ENCODE assay signal across 20 cellular contexts in the genomic region with DNA sequence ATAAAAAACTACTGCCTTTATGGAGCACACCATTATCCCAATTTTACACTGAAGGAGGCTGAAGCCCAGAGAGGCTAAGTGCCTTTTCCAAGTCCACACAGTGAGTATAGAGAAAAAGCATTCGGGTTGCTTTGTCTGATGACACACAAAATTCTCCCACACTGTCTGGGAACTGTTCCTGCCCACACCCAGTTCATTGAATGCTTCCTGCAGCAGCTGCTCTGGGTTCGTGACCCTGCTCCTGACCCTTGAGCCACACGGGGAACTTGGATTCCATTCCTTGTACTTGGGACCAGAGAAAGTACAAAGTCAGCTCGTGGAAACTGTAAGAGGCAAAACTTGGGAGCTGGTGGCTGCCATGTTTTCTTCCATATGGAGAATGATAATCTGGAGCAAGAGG. TPM values are rescaled to one million over a fixed set of nuclear protein-coding genes. Genes with fewer than 3 reads are reported as not detected.
A peak's percentile ranks its signal among the peaks of the same experiment; 100 is the strongest.
DNase-seq lines count a peak whose midpoint lies in the region; ATAC-seq and TF ChIP-seq lines count a peak whose summit lies in the region.
"Had no signal": no experiment of that assay in that cellular context is flagged by ENCODE, and none has a peak within 500 bp of the region (broad histone marks: within the 10 kb centered on the region; RNA-seq: fewer than 3 reads in every experiment).

No MANE protein-coding gene starts in this region.

- CTCF ChIA-PET in MCF 10A (lab: Yijun Ruan, JAX), result interaction anchor here (0.6 to 1.8 kb wide), 8 partner anchors 13 to 604 kb away, joined by 3 to 11 read pairs (median 4); no protein-coding TSS in a partner anchor
- CTCF ChIA-PET in mammary epithelial cell (lab: Charles Lee; ENCODE audit: low non-redundant PET), result no interaction called here

- DNase-seq in MCF 10A (ENCODE audit: unreplicated experiment) (peak; percentile 21), mammary epithelial cell (no peak), brain microvascular endothelial cell (peak; percentile 12), left lung (no peak), stromal cell of bone marrow (ENCODE audit: low read depth) (peak; percentile 36), foreskin keratinocyte (no peak), posterior vena cava (ENCODE audit: low spot score) (no peak), left lobe of liver (ENCODE audit: low spot score) (no peak)
- DNase-seq: activated naive CD4-positive, alpha-beta T cell; CD8-positive, alpha-beta T cell; DND-41; NCI-H1436 treated with DMSO at 0.1 percent for 48 hours; NCI-H82; PC-9; T1000 had no signal

- dilution Hi-C loops in mammary epithelial cell (cut with HindIII; ENCODE audit: low sequenced_read_pairs), result no loop called here

- no peaks in the 10 kb centered on the region for H4K20me1 ChIP-seq in mammary epithelial cell (ENCODE audit: insufficient read depth, low read length)

- H3K4me3 ChIP-seq in mammary epithelial cell (replicated peaks in 1 of 3; ENCODE audit: insufficient read depth in 1 of 3, low read depth in 2 of 3, low read length in 3 of 3), result no peak overlapping the region
- no peak overlapping the region for H3K4me3 ChIP-seq in brain microvascular endothelial cell (ENCODE audit: low read depth, low read length)
- no peak overlapping the region for H3K4me3 ChIP-seq in left lung
- H3K4me3 ChIP-seq: heart right ventricle, PC-9 had no signal

- BruUV-seq in MCF 10A (replicated peaks; lab: Mats Ljungman, UMichigan) (no TSS peak), mammary epithelial cell (replicated peaks; lab: Mats Ljungman, UMichigan) (no TSS peak)

- POLR2A ChIA-PET in MCF 10A (lab: Yijun Ruan, JAX), result interaction anchor here (0.7 to 1.2 kb wide), 2 partner anchors 15 to 18 kb away, joined by 3 to 4 read pairs; no protein-coding TSS in a partner anchor

- H3K27ac Mint-ChIP-seq in MCF 10A (ENCODE audit: low read depth, unreplicated experiment), result no peak overlapping the region
- H3K27ac Mint-ChIP-seq: CD8-positive, alpha-beta T cell; dendritic cell treated with granulocyte-macrophage colony-stimulating factor and Interleukin-4, amounts not matched to agents 40 ng/mL and 50 ng/mL, for 4 days; stimulated activated memory B cell treated with anti-CD40 and anti-IgM and Interleukin-4, amounts not matched to agents 10 μg/mL and 1 μg/mL and 100 μg/mL, for 72 hours; type B pancreatic cell had no signal

- peaks cover 5% of the 10 kb centered on the region for H3K36me3 Mint-ChIP-seq in MCF 10A (ENCODE audit: insufficient read depth, unreplicated experiment)
- H3K36me3 Mint-ChIP-seq: CD8-positive, alpha-beta T cell; stimulated activated memory B cell treated with anti-CD40 and anti-IgM and Interleukin-4, amounts not matched to agents 10 μg/mL and 1 μg/mL and 100 μg/mL, for 72 hours; type B pancreatic cell had no signal

- WGBS in mammary epithelial cell (ENCODE audit: low coverage, missing lambda C conversion rate), result 92% methylated on average over 4 of the region's 4 CpGs

- no peak overlapping the region for H3K4me2 ChIP-seq in mammary epithelial cell (ENCODE audit: insufficient read depth, low read depth, low read length)
- H3K4me2 ChIP-seq: PC-9 had no signal

- H2AFZ ChIP-seq in mammary epithelial cell (ENCODE audit: low read depth, low read length), result no peak overlapping the region
- H2AFZ ChIP-seq: PC-9 had no signal

- H3K27me3 Mint-ChIP-seq in MCF 10A (ENCODE audit: insufficient read depth, unreplicated experiment), result no peaks in the 10 kb centered on the region

- no peaks in the 10 kb centered on the region for H3K27me3 ChIP-seq in mammary epithelial cell (ENCODE audit: insufficient read depth, low read length)
- no peaks in the 10 kb centered on the region for H3K27me3 ChIP-seq in brain microvascular endothelial cell (replicated peaks)
- H3K27me3 ChIP-seq in left lung, result no peaks in the 10 kb centered on the region
- peaks cover 30% of the 10 kb centered on the region for H3K27me3 ChIP-seq in foreskin keratinocyte

- in situ Hi-C loops in mammary epithelial cell (cut with MboI; ENCODE audit: low sequenced_read_pairs in 2 of 2), result loop anchor here in 1 of 2 donors (25.0 kb wide), 1 partner anchor 694 kb away; no protein-coding TSS in a partner anchor
- in situ Hi-C loops in brain microvascular endothelial cell (cut with HindIII; ENCODE audit: low pct_ligation_motif_present, low sequenced_read_pairs), result loop anchor here (25.0 kb wide), 1 partner anchor 619 kb away; no protein-coding TSS in a partner anchor

- no peaks in the 10 kb centered on the region for H3K9me3 ChIP-seq in mammary epithelial cell (replicated peaks; ENCODE audit: insufficient read depth, low read length)
- H3K9me3 ChIP-seq in left lung, result no peaks in the 10 kb centered on the region
- H3K9me3 ChIP-seq: heart right ventricle had no signal

- no peak overlapping the region for H3K4me3 Mint-ChIP-seq in MCF 10A (ENCODE audit: unreplicated experiment)
- H3K4me3 Mint-ChIP-seq: CD8-positive, alpha-beta T cell; dendritic cell treated with granulocyte-macrophage colony-stimulating factor and Interleukin-4, amounts not matched to agents 40 ng/mL and 50 ng/mL, for 4 days; stimulated activated memory B cell treated with anti-CD40 and anti-IgM and Interleukin-4, amounts not matched to agents 10 μg/mL and 1 μg/mL and 100 μg/mL, for 72 hours; type B pancreatic cell had no signal

- H3K27ac ChIP-seq in mammary epithelial cell (ENCODE audit: insufficient read depth, low read depth, low read length) (no peak overlapping the region), brain microvascular endothelial cell (no peak overlapping the region), left lung (no peak overlapping the region), foreskin keratinocyte (no peak overlapping the region)
- H3K27ac ChIP-seq: 22Rv1, heart right ventricle, PC-9 had no signal

- H3K4me1 Mint-ChIP-seq in MCF 10A (ENCODE audit: insufficient read depth, unreplicated experiment), result peaks cover 11% of the 10 kb centered on the region
- H3K4me1 Mint-ChIP-seq: stimulated activated memory B cell treated with anti-CD40 and anti-IgM and Interleukin-4, amounts not matched to agents 10 μg/mL and 1 μg/mL and 100 μg/mL, for 72 hours had no signal

- TF ChIP-seq CTCF in MCF 10A (IDR thresholded peaks at IDR 0.05; ENCODE audit: unreplicated experiment), result no peak
- no peak for TF ChIP-seq CTCF in mammary epithelial cell (conservative IDR thresholded peaks at IDR 0.05 in 1 of 2, IDR thresholded peaks at IDR 0.05 in 1 of 2; ENCODE audit: extremely low read depth in 1 of 2, insufficient read depth in 1 of 2, low read depth in 1 of 2, low read length in 2 of 2)
- TF ChIP-seq CTCF in brain microvascular endothelial cell (IDR thresholded peaks at IDR 0.05; ENCODE audit: low read depth, low read length, missing control alignments), result no peak
- TF ChIP-seq CTCF in left lung (IDR thresholded peaks at IDR 0.05), result no peak
- no peak for TF ChIP-seq CTCF in foreskin keratinocyte (conservative IDR thresholded peaks at IDR 0.05)

- H3K9me3 Mint-ChIP-seq in MCF 10A (ENCODE audit: unreplicated experiment), result no peaks in the 10 kb centered on the region
- H3K9me3 Mint-ChIP-seq: CD8-positive, alpha-beta T cell; dendritic cell treated with granulocyte-macrophage colony-stimulating factor and Interleukin-4, amounts not matched to agents 40 ng/mL and 50 ng/mL, for 4 days; stimulated activated memory B cell treated with anti-CD40 and anti-IgM and Interleukin-4, amounts not matched to agents 10 μg/mL and 1 μg/mL and 100 μg/mL, for 72 hours; type B pancreatic cell had no signal

- no peaks in the 10 kb centered on the region for H3K4me1 ChIP-seq in mammary epithelial cell (ENCODE audit: insufficient read depth, low read length)
- no peaks in the 10 kb centered on the region for H3K4me1 ChIP-seq in left lung
- no peaks in the 10 kb centered on the region for H3K4me1 ChIP-seq in foreskin keratinocyte

- no peaks in the 10 kb centered on the region for H3K79me2 ChIP-seq in mammary epithelial cell (ENCODE audit: insufficient read depth, low read length)

- H3K36me3 ChIP-seq in mammary epithelial cell (ENCODE audit: insufficient read depth, low read length), result no peaks in the 10 kb centered on the region
- H3K36me3 ChIP-seq in brain microvascular endothelial cell (replicated peaks), result no peaks in the 10 kb centered on the region
- H3K36me3 ChIP-seq in left lung, result no peaks in the 10 kb centered on the region
- H3K36me3 ChIP-seq: heart right ventricle had no signal

- intact Hi-C loops in MCF 10A (cut with micrococcal nuclease), result no loop called here
- intact Hi-C loops in mammary epithelial cell (cut with micrococcal nuclease), result no loop called here
- intact Hi-C loops in left lung (cut with DNase I), result no loop called here
- intact Hi-C loops in posterior vena cava (cut with DNase I), result no loop called here

- ATAC-seq in left lung, result peak; percentile 43
- ATAC-seq in foreskin keratinocyte, result no peak
- no peak for ATAC-seq in left lobe of liver
- ATAC-seq: CD8-positive, alpha-beta T cell; stimulated activated memory B cell treated with anti-CD40 and anti-IgM and Interleukin-4, amounts not matched to agents 10 μg/mL and 1 μg/mL and 100 μg/mL, for 72 hours had no signal

- no peak overlapping the region for H3K9ac ChIP-seq in mammary epithelial cell (ENCODE audit: insufficient read depth, low read length)

RNA-seq across cellular contexts. Expression of a gene that starts 57.9 kb away (rescaled TPM):
- 19.6 and 32.4 TPM in 2 replicates for total RNA-seq in MCF 10A (2022)
- 10 to 100 TPM; 31.3 to 33.7 TPM for total RNA-seq in mammary epithelial cell
- 43.5 TPM for polyA plus RNA-seq in mammary epithelial cell
- 157 TPM for polyA minus RNA-seq in mammary epithelial cell
- 10 to 100 TPM; 43.6 to 47.6 TPM for total RNA-seq in left lung
- 28.3 and 32.8 TPM in 2 replicates for total RNA-seq in foreskin keratinocyte
- 12.2 and 15.1 TPM in 2 replicates for polyA plus RNA-seq in foreskin keratinocyte
- total RNA-seq in posterior vena cava, result 10 to 100 TPM; 57.1 to 57.8 TPM
- 60.0 TPM for total RNA-seq in left lobe of liver

Comparison
In these comparisons a context has a peak if more than half of its experiments do, and no peak if none do; other contexts are left out.
1. DNase-seq: peak in MCF 10A (single experiment), brain microvascular endothelial cell (single experiment) and stromal cell of bone marrow (single experiment); none in mammary epithelial cell (single experiment), left lung (0 of 2), foreskin keratinocyte (0 of 2), posterior vena cava (single experiment) and left lobe of liver (single experiment).